ENCODE assay signal across 17 cellular contexts in genomic region chr2:113050921-113051895, GRCh38. TPM values are rescaled to one million over a fixed set of nuclear protein-coding genes. Genes with fewer than 3 reads are reported as not detected.
"Had no signal": no experiment of that assay in that cellular context is flagged by ENCODE, and none has a peak within 500 bp of the region (broad histone marks: within the 10 kb centered on the region; RNA-seq: fewer than 3 reads in every experiment).

No MANE protein-coding gene starts in this region.

- H3K27me3 ChIP-seq: ovary, sigmoid colon, upper lobe of left lung had no signal

- H3K27ac Mint-ChIP-seq: activated naive CD4-positive, alpha-beta T cell treated with anti-CD3 and anti-CD28 coated beads for 36 hours; activated T-helper 1 cell treated with anti-CD3 and anti-CD28 coated beads, Interleukin-12 subunit alpha, Interleukin-12 subunit beta, Interleukin-2, Interleukin-4 antibody, amounts not matched to agents 30 ng/mL and 10 ng/mL and 1 ng/mL, durations not matched to agents 14 hours and 24 hours and 36 hours; immature natural killer cell; nephron progenitor cell had no signal

- DNase-seq: activated naive CD4-positive, alpha-beta T cell treated with anti-CD3 and anti-CD28 coated beads for 36 hours; effector memory CD4-positive, alpha-beta T cell; immature natural killer cell; left colon; mammary epithelial cell; nephron progenitor cell; ovary; sigmoid colon; stimulated activated naive CD8-positive, alpha-beta T cell treated with anti-CD3 and anti-CD28 coated beads, Interleukin-15, Interleukin-2, amounts not matched to agents 100 U/mL and 50 U/mL, for 24 hours; T1000 had no signal

- H3K4me1 Mint-ChIP-seq: nephron progenitor cell had no signal

- H3K36me3 ChIP-seq: ovary, sigmoid colon, suprapubic skin, upper lobe of left lung had no signal

- H3K4me1 ChIP-seq: sigmoid colon, suprapubic skin, upper lobe of left lung had no signal

- H3K27ac ChIP-seq: epithelial cell of prostate, ovary, sigmoid colon, suprapubic skin, upper lobe of left lung, VCaP had no signal

- H3K9me3 ChIP-seq: ovary, sigmoid colon had no signal

- ATAC-seq: left colon; stimulated activated naive CD8-positive, alpha-beta T cell treated with anti-CD3 and anti-CD28 coated beads, Interleukin-15, Interleukin-2, amounts not matched to agents 100 U/mL and 50 U/mL, for 24 hours had no signal

- H3K4me3 Mint-ChIP-seq: activated T-helper 1 cell treated with anti-CD3 and anti-CD28 coated beads, Interleukin-12 subunit alpha, Interleukin-12 subunit beta, Interleukin-2, Interleukin-4 antibody, amounts not matched to agents 30 ng/mL and 10 ng/mL and 1 ng/mL, durations not matched to agents 14 hours and 24 hours and 36 hours; central memory CD8-positive, alpha-beta T cell; immature natural killer cell; nephron progenitor cell had no signal

- H3K4me3 ChIP-seq: ovary, sigmoid colon, suprapubic skin, upper lobe of left lung had no signal

RNA-seq across cellular contexts. Expression of gene IL36B, which starts 1.5 kb away (rescaled TPM):
- total RNA-seq: activated naive CD4-positive, alpha-beta T cell treated with anti-CD3 and anti-CD28 coated beads for 36 hours; activated T-helper 1 cell treated with anti-CD3 and anti-CD28 coated beads, Interleukin-12 subunit alpha, Interleukin-12 subunit beta, Interleukin-2, Interleukin-4 antibody, amounts not matched to agents 30 ng/mL and 10 ng/mL and 1 ng/mL, durations not matched to agents 14 hours and 24 hours and 36 hours; left colon; mammary epithelial cell; ovary; sigmoid colon; upper lobe of left lung had no signal
- polyA plus RNA-seq: adipose tissue, immature natural killer cell, ovary, sigmoid colon had no signal

RNA-seq across cellular contexts. Expression of gene IL36RN, which starts 7.8 kb away (rescaled TPM):
- total RNA-seq: activated naive CD4-positive, alpha-beta T cell treated with anti-CD3 and anti-CD28 coated beads for 36 hours; activated T-helper 1 cell treated with anti-CD3 and anti-CD28 coated beads, Interleukin-12 subunit alpha, Interleukin-12 subunit beta, Interleukin-2, Interleukin-4 antibody, amounts not matched to agents 30 ng/mL and 10 ng/mL and 1 ng/mL, durations not matched to agents 14 hours and 24 hours and 36 hours; left colon; ovary; sigmoid colon; upper lobe of left lung had no signal
- polyA plus RNA-seq: immature natural killer cell, ovary had no signal

RNA-seq across cellular contexts. Expression of gene IL1F10, which starts 16.6 kb away (rescaled TPM):
- total RNA-seq: activated naive CD4-positive, alpha-beta T cell treated with anti-CD3 and anti-CD28 coated beads for 36 hours; activated T-helper 1 cell treated with anti-CD3 and anti-CD28 coated beads, Interleukin-12 subunit alpha, Interleukin-12 subunit beta, Interleukin-2, Interleukin-4 antibody, amounts not matched to agents 30 ng/mL and 10 ng/mL and 1 ng/mL, durations not matched to agents 14 hours and 24 hours and 36 hours; left colon; mammary epithelial cell; ovary; sigmoid colon; upper lobe of left lung had no signal
- polyA plus RNA-seq: adipose tissue, immature natural killer cell, ovary, sigmoid colon had no signal

RNA-seq across cellular contexts. Expression of gene IL36A, which starts 45.9 kb away (rescaled TPM):
- total RNA-seq: activated naive CD4-positive, alpha-beta T cell treated with anti-CD3 and anti-CD28 coated beads for 36 hours; activated T-helper 1 cell treated with anti-CD3 and anti-CD28 coated beads, Interleukin-12 subunit alpha, Interleukin-12 subunit beta, Interleukin-2, Interleukin-4 antibody, amounts not matched to agents 30 ng/mL and 10 ng/mL and 1 ng/mL, durations not matched to agents 14 hours and 24 hours and 36 hours; left colon; mammary epithelial cell; ovary; sigmoid colon; suprapubic skin; upper lobe of left lung had no signal
- polyA plus RNA-seq: immature natural killer cell, mammary epithelial cell, ovary, sigmoid colon had no signal
